ENCODE assay signal across 17 cellular contexts in the genomic region with DNA sequence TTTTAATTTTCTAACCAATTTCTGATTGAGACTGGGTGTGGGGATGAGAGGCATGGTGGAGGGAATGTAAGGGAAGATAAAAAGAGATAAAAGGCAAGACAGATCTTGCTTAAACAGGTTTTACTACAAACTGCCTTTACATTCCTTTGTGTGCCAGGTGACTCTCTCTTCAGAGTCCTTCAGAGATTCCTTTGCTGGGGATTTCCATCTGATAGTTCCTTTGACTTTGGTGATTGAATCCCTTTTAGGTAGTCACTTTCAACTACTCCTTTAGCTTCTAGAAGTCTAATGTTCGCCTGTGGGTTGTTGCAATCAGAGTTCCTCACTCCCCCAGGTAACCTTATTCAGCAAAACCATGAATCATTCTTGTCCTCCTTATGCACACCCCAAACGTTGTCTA.
DNase-seq lines count a peak whose midpoint lies in the region; ATAC-seq, FAIRE-seq and TF ChIP-seq lines count a peak whose summit lies in the region.
"Had no signal": no experiment of that assay in that cellular context is flagged by ENCODE, and none has a peak within 500 bp of the region (broad histone marks: within the 10 kb centered on the region; RNA-seq: fewer than 3 reads in every experiment).

No MANE protein-coding gene starts in this region.

- peaks cover 24% of the 10 kb centered on the region for H3K4me1 ChIP-seq in Caco-2
- H3K4me1 ChIP-seq in HUES48 (ENCODE audit: control insufficient read depth, insufficient read depth, low read length) = peaks cover 8% of the 10 kb centered on the region
- H3K4me1 ChIP-seq in CD8-positive, alpha-beta memory T cell (ENCODE audit: insufficient read depth, low read length) = no peaks in the 10 kb centered on the region
- H3K4me1 ChIP-seq in HepG2 (ENCODE audit: insufficient read depth, low read length) = no peaks in the 10 kb centered on the region
- H3K4me1 ChIP-seq: BLaER1, Peyer's patch had no signal

- H3K9ac ChIP-seq in HUES48 (ENCODE audit: low read depth, low read length) (no peak overlapping the region), HepG2 (ENCODE audit: insufficient read depth, low read depth, low read length) (no peak overlapping the region)
- H3K9ac ChIP-seq: BLaER1 had no signal

- DNase-seq in Caco-2 (peak; percentile 39 to 53), epithelial cell of esophagus (ENCODE audit: low read depth) (peak; percentile 75), left kidney (ENCODE audit: low read depth, low spot score) (peak; percentile 28), HepG2 (ENCODE audit: low spot score) (no peak), cerebellum (ENCODE audit: low spot score) (no peak)
- DNase-seq in CD8-positive, alpha-beta memory T cell = no peak
- DNase-seq: DMS 273 treated with DMSO at 0.1 percent for 48 hours, H7, NCI-H1930, NCI-H510A treated with DMSO at 0.1 percent for 48 hours, Peyer's patch, Right ventricle myocardium superior had no signal

- no peak for FAIRE-seq in HepG2 (lab: Jason Lieb, UNC)
- FAIRE-seq: A204.1 had no signal

- TF ChIP-seq EP300 in HepG2 (IDR thresholded peaks at IDR 0.05; ENCODE audit: low read depth in 2 of 2, low read length in 2 of 2) (no peak), HepG2 (CRISPR knock-in tag; IDR thresholded peaks at IDR 0.05; ENCODE audit: borderline replicate concordance) (no peak)

- H3K27ac Mint-ChIP-seq in Caco-2 (ENCODE audit: unreplicated experiment) = peak overlapping the region; percentile 92
- H3K27ac Mint-ChIP-seq in CD8-positive, alpha-beta memory T cell = no peak overlapping the region

- H3K9me3 ChIP-seq in Caco-2 = no peaks in the 10 kb centered on the region; the same call in 1 of the 2 replicates
- H3K9me3 ChIP-seq in HUES48 (ENCODE audit: control insufficient read depth, insufficient read depth, low read length) = no peaks in the 10 kb centered on the region
- no peaks in the 10 kb centered on the region for H3K9me3 ChIP-seq in CD8-positive, alpha-beta memory T cell (ENCODE audit: low read length)
- no peaks in the 10 kb centered on the region for H3K9me3 ChIP-seq in HepG2 (ENCODE audit: low read length)
- H3K9me3 ChIP-seq: BLaER1, Peyer's patch had no signal

- peak overlapping the region; percentile 5 for H3K27ac ChIP-seq in HUES48 (ENCODE audit: low read depth, low read length)
- H3K27ac ChIP-seq in CD8-positive, alpha-beta memory T cell (ENCODE audit: low read depth, low read length) = no peak overlapping the region
- no peak overlapping the region for H3K27ac ChIP-seq in HepG2 (ENCODE audit: extremely low read length, insufficient read depth, low read length)
- H3K27ac ChIP-seq: BLaER1, Peyer's patch, SK-N-MC had no signal

- H3K27me3 Mint-ChIP-seq in Caco-2 (ENCODE audit: insufficient read depth, unreplicated experiment) = no peaks in the 10 kb centered on the region
- no peaks in the 10 kb centered on the region for H3K27me3 Mint-ChIP-seq in CD8-positive, alpha-beta memory T cell

- H3K9me3 Mint-ChIP-seq in Caco-2 (ENCODE audit: unreplicated experiment) = peaks cover 11% of the 10 kb centered on the region
- H3K9me3 Mint-ChIP-seq in CD8-positive, alpha-beta memory T cell = peaks cover 0 to 9% (median 0%) of the 10 kb centered on the region in 5 donors

- CTCF ChIA-PET in Caco-2 (lab: Charles Lee) (no interaction called here), HepG2 (lab: Yijun Ruan, JAX; ENCODE audit: low intra/inter-chr PET ratio, low total read pairs) (no interaction called here)
- CTCF ChIA-PET in CD8-positive, alpha-beta memory T cell (lab: Charles Lee) = no interaction called here

- H4K20me1 ChIP-seq in HepG2 (ENCODE audit: insufficient read depth, low read length) = no peaks in the 10 kb centered on the region
- H4K20me1 ChIP-seq: BLaER1 had no signal

- no peaks in the 10 kb centered on the region for H3K36me3 ChIP-seq in Caco-2 (ENCODE audit: control insufficient read depth, insufficient read depth, low read length)
- no peaks in the 10 kb centered on the region for H3K36me3 ChIP-seq in HUES48 (ENCODE audit: control insufficient read depth, insufficient read depth, low read length)
- no peaks in the 10 kb centered on the region for H3K36me3 ChIP-seq in CD8-positive, alpha-beta memory T cell (ENCODE audit: insufficient read depth, low read length)
- H3K36me3 ChIP-seq in HepG2 (replicated peaks in 1 of 2; ENCODE audit: control insufficient read depth in 1 of 2, insufficient read depth in 2 of 2, low read length in 2 of 2) = no peaks in the 10 kb centered on the region
- H3K36me3 ChIP-seq: BLaER1, Peyer's patch had no signal

- POLR2A ChIA-PET in Caco-2 (lab: Charles Lee) = interaction anchor here (0.6 kb wide), 1 partner anchor 1795 kb away, joined by 5 read pairs; no protein-coding TSS in a partner anchor
- POLR2A ChIA-PET in CD8-positive, alpha-beta memory T cell (lab: Charles Lee) = no interaction called here
- POLR2A ChIA-PET in HepG2 (lab: Yijun Ruan, JAX) = no interaction called here

- H3K27me3 ChIP-seq in Caco-2 (replicated peaks; ENCODE audit: control insufficient read depth, insufficient read depth, low read length) (no peaks in the 10 kb centered on the region), HUES48 (ENCODE audit: control insufficient read depth, insufficient read depth, low read length) (no peaks in the 10 kb centered on the region), HepG2 (ENCODE audit: control insufficient read depth in 1 of 2, insufficient read depth in 2 of 2, low read length in 2 of 2) (no peaks in the 10 kb centered on the region)
- H3K27me3 ChIP-seq in CD8-positive, alpha-beta memory T cell (ENCODE audit: insufficient read depth, low read length, poor library complexity, severe bottlenecking) = no peaks in the 10 kb centered on the region
- H3K27me3 ChIP-seq: BLaER1, Peyer's patch had no signal

- H3K79me2 ChIP-seq in HepG2 (ENCODE audit: insufficient read depth, low read length) = no peaks in the 10 kb centered on the region

- peaks cover 14% of the 10 kb centered on the region for H3K4me1 Mint-ChIP-seq in Caco-2 (ENCODE audit: low read depth, unreplicated experiment)
- H3K4me1 Mint-ChIP-seq in CD8-positive, alpha-beta memory T cell = no peaks in the 10 kb centered on the region

- H2AFZ ChIP-seq in HepG2 (ENCODE audit: low read length) = no peak overlapping the region

- in situ Hi-C loops in HepG2 (cut with HindIII; ENCODE audit: extremely low pct_ligation_motif_present, low pct_unique_long_range_greater_than_20kb) = no loop called here

- ATAC-seq in HepG2 = no peak
- ATAC-seq in GM21619 (IDR thresholded peaks at IDR 0.05; ENCODE audit: unreplicated experiment) = no peak

- WGBS in HepG2 (ENCODE audit: low lambda C conversion rate) = 0% methylated on average over 2 of the region's 2 CpGs

- H3K36me3 Mint-ChIP-seq in Caco-2 (ENCODE audit: insufficient read depth, unreplicated experiment) = no peaks in the 10 kb centered on the region
- H3K36me3 Mint-ChIP-seq in CD8-positive, alpha-beta memory T cell = no peaks in the 10 kb centered on the region

- H3K4me2 ChIP-seq in HepG2 (ENCODE audit: low read depth, low read length) = no peak overlapping the region
- H3K4me2 ChIP-seq: BLaER1 had no signal

- peak overlapping the region; percentile 49 for H3K4me3 Mint-ChIP-seq in Caco-2 (ENCODE audit: unreplicated experiment)
- H3K4me3 Mint-ChIP-seq in CD8-positive, alpha-beta memory T cell = no peak overlapping the region

- TF ChIP-seq CTCF in Caco-2 (IDR thresholded peaks at IDR 0.05; ENCODE audit: insufficient read depth in 1 of 2, low read depth in 1 of 2, low read length in 1 of 2, severe bottlenecking in 1 of 2, unreplicated experiment in 1 of 2) (no peak), epithelial cell of esophagus (IDR thresholded peaks at IDR 0.05; ENCODE audit: insufficient read depth, low read depth, low read length, missing control alignments) (no peak), HepG2 (CRISPR knock-in tag; IDR thresholded peaks at IDR 0.05) (no peak)

- no peak for TF ChIP-seq RAD21 in HepG2 (CRISPR knock-in tag; IDR thresholded peaks at IDR 0.05)

- TF ChIP-seq POLR2A in HepG2 (IDR thresholded peaks at IDR 0.05; ENCODE audit: insufficient read depth in 1 of 2, low read depth in 2 of 2, low read length in 2 of 2) = no peak

- H3K4me3 ChIP-seq in Caco-2 (ENCODE audit: low read depth, low read length) = no peak overlapping the region
- no peak overlapping the region for H3K4me3 ChIP-seq in HUES48 (ENCODE audit: low read depth, low read length)
- no peak overlapping the region for H3K4me3 ChIP-seq in epithelial cell of esophagus (ENCODE audit: low read length)
- H3K4me3 ChIP-seq in CD8-positive, alpha-beta memory T cell (ENCODE audit: low read length) = no peak overlapping the region
- H3K4me3 ChIP-seq in HepG2 (replicated peaks in 1 of 3; ENCODE audit: insufficient read depth in 1 of 3, low read depth in 2 of 3, low read length in 3 of 3) = no peak overlapping the region
- H3K4me3 ChIP-seq: BLaER1, Peyer's patch, SK-N-MC had no signal

- intact Hi-C loops in Caco-2 (cut with micrococcal nuclease; ENCODE audit: unreplicated experiment) = no loop called here
- intact Hi-C loops in HepG2 (cut with micrococcal nuclease; ENCODE audit: unreplicated experiment) = no loop called here

- BruUV-seq in Caco-2 (replicated peaks; lab: Mats Ljungman, UMichigan) = no TSS peak
- no TSS peak for BruUV-seq in HepG2 (replicated peaks; lab: Mats Ljungman, UMichigan)

TF ChIP-seq in HepG2, 621 proteins besides CTCF, POLR2A, EP300 and RAD21 (continues in another document):
- TF ChIP-seq DR1 (CRISPR knock-in tag; IDR thresholded peaks at IDR 0.05) (no peak), ZNF598 (CRISPR knock-in tag; IDR thresholded peaks at IDR 0.05; ENCODE audit: borderline replicate concordance) (no peak), ZNF263 (CRISPR knock-in tag; IDR thresholded peaks at IDR 0.05) (no peak), MATR3 (CRISPR knock-in tag; IDR thresholded peaks at IDR 0.05) (no peak)
- TF ChIP-seq, protein P1, sequence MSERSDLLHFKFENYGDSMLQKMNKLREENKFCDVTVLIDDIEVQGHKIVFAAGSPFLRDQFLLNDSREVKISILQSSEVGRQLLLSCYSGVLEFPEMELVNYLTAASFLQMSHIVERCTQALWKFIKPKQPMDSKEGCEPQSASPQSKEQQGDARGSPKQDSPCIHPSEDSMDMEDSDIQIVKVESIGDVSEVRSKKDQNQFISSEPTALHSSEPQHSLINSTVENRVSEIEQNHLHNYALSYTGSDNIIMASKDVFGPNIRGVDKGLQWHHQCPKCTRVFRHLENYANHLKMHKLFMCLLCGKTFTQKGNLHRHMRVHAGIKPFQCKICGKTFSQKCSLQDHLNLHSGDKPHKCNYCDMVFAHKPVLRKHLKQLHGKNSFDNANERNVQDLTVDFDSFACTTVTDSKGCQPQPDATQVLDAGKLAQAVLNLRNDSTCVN (CRISPR knock-in tag; IDR thresholded peaks at IDR 0.05; ENCODE audit: borderline replicate concordance) = no peak

Comparison
In these comparisons a context has a peak if more than half of its experiments do, and no peak if none do; other contexts are left out.
1. DNase-seq: peak in Caco-2 (2 of 2), epithelial cell of esophagus (single experiment) and left kidney (single experiment); none in CD8-positive, alpha-beta memory T cell (0 of 5), HepG2 (single experiment) and cerebellum (single experiment).